Comparison of ENCODE assay signal across 28 cellular contexts in the genomic region with DNA sequence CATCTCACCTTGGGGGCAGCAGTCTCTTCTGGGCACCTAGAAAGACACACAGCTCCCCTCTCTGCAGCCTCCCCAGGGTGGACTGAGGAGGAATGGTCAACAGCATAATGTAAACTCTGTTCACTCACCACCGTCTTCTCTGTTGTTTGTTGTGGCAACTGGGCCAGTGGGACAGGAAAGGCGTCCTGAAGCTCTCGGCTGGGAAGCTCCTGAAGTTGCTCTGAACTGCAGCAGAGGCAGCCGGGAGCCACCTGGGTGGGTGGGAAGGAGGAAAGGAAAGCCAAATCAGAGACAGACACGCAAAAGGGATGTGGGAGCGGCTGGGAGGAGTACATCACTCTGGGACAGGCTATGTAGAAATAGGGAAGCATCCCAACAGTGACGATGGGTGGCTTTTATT. TPM values are rescaled to one million over a fixed set of nuclear protein-coding genes. Genes with fewer than 3 reads are reported as not detected.
DNase-seq lines count a peak whose midpoint lies in the region; ATAC-seq, FAIRE-seq and TF ChIP-seq lines count a peak whose summit lies in the region.
"Had no signal": no experiment of that assay in that cellular context is flagged by ENCODE, and none has a peak within 500 bp of the region (broad histone marks: within the 10 kb centered on the region; RNA-seq: fewer than 3 reads in every experiment).

No MANE protein-coding gene starts in this region.

- H4K20me1 ChIP-seq in HepG2 (ENCODE audit: insufficient read depth, low read length): no peaks in the 10 kb centered on the region

- H3K27me3 ChIP-seq in HepG2 (ENCODE audit: control insufficient read depth in 1 of 2, insufficient read depth in 2 of 2, low read length in 2 of 2) (no peaks in the 10 kb centered on the region; a peak in 1 of 5 replicates), right lobe of liver (no peaks in the 10 kb centered on the region), ascending aorta (no peaks in the 10 kb centered on the region), esophagus muscularis mucosa (no peaks in the 10 kb centered on the region)
- H3K27me3 ChIP-seq: BE2C, Peyer's patch had no signal

- TF ChIP-seq EP300 in HepG2 (IDR thresholded peaks at IDR 0.05; ENCODE audit: low read depth in 2 of 2, low read length in 2 of 2): no peak
- TF ChIP-seq EP300 in HepG2 (CRISPR knock-in tag; IDR thresholded peaks at IDR 0.05; ENCODE audit: borderline replicate concordance): no peak
- TF ChIP-seq EP300 in esophagus muscularis mucosa (IDR thresholded peaks at IDR 0.05): no peak

- BruUV-seq in HepG2 (replicated peaks; lab: Mats Ljungman, UMichigan): no TSS peak

- no peak for TF ChIP-seq POLR2A in HepG2 (IDR thresholded peaks at IDR 0.05; ENCODE audit: insufficient read depth in 1 of 2, low read depth in 2 of 2, low read length in 2 of 2)
- TF ChIP-seq POLR2A in right lobe of liver (IDR thresholded peaks at IDR 0.05): no peak
- TF ChIP-seq POLR2A in esophagus muscularis mucosa (IDR thresholded peaks at IDR 0.05; ENCODE audit: low read depth): no peak

- no peaks in the 10 kb centered on the region for H3K79me2 ChIP-seq in HepG2 (ENCODE audit: insufficient read depth, low read length)

- CTCF ChIA-PET in HepG2 (lab: Yijun Ruan, JAX; ENCODE audit: low intra/inter-chr PET ratio, low total read pairs): no interaction called here

- H3K27ac ChIP-seq in HepG2 (ENCODE audit: extremely low read length, insufficient read depth, low read length) (no peak overlapping the region), right lobe of liver (no peak overlapping the region), ascending aorta (peak overlapping the region; percentile 34), esophagus muscularis mucosa (replicated peaks in 1 of 4) (peak overlapping the region in 3 of 4 donors; percentile 22 to 60 (median 41))
- H3K27ac ChIP-seq: Peyer's patch had no signal

- POLR2A ChIA-PET in HepG2 (lab: Yijun Ruan, JAX): no interaction called here

- H3K36me3 ChIP-seq in HepG2 (replicated peaks in 1 of 2; ENCODE audit: control insufficient read depth in 1 of 2, insufficient read depth in 2 of 2, low read length in 2 of 2) (no peaks in the 10 kb centered on the region), right lobe of liver (no peaks in the 10 kb centered on the region), ascending aorta (peaks cover 16 to 41% of the 10 kb centered on the region in 2 donors), esophagus muscularis mucosa (no peaks in the 10 kb centered on the region)
- H3K36me3 ChIP-seq: BE2C, Peyer's patch had no signal

- TF ChIP-seq CTCF in HepG2 (CRISPR knock-in tag; IDR thresholded peaks at IDR 0.05) (no peak), right lobe of liver (IDR thresholded peaks at IDR 0.05) (no peak), ascending aorta (IDR thresholded peaks at IDR 0.05) (no peak), esophagus muscularis mucosa (IDR thresholded peaks at IDR 0.05) (no peak)

- intact Hi-C loops in HepG2 (cut with micrococcal nuclease; ENCODE audit: unreplicated experiment) (no loop called here), right lobe of liver (cut with DNase I) (no loop called here), ascending aorta (cut with DNase I) (no loop called here), esophagus muscularis mucosa (cut with DNase I) (no loop called here)

- H2AFZ ChIP-seq in HepG2 (ENCODE audit: low read length): no peak overlapping the region

- H3K4me3 ChIP-seq in HepG2 (replicated peaks in 1 of 3; ENCODE audit: insufficient read depth in 1 of 3, low read depth in 2 of 3, low read length in 3 of 3): no peak overlapping the region
- no peak overlapping the region for H3K4me3 ChIP-seq in right lobe of liver
- no peak overlapping the region for H3K4me3 ChIP-seq in ascending aorta
- H3K4me3 ChIP-seq in esophagus muscularis mucosa: no peak overlapping the region
- H3K4me3 ChIP-seq: Peyer's patch had no signal

- TF ChIP-seq RAD21 in HepG2 (CRISPR knock-in tag; IDR thresholded peaks at IDR 0.05): no peak

- in situ Hi-C loops in HepG2 (cut with HindIII; ENCODE audit: extremely low pct_ligation_motif_present, low pct_unique_long_range_greater_than_20kb): no loop called here

- H3K4me1 ChIP-seq in HepG2 (ENCODE audit: insufficient read depth, low read length) (no peaks in the 10 kb centered on the region), right lobe of liver (no peaks in the 10 kb centered on the region), ascending aorta (no peaks in the 10 kb centered on the region), esophagus muscularis mucosa (peaks cover 0 to 16% (median 12%) of the 10 kb centered on the region in 4 donors)
- H3K4me1 ChIP-seq: BE2C, Peyer's patch had no signal

- peaks cover 19% of the 10 kb centered on the region for H3K9me3 ChIP-seq in HepG2 (ENCODE audit: low read length)
- H3K9me3 ChIP-seq in right lobe of liver: peaks cover 0 to 7% (median 0%) of the 10 kb centered on the region in 4 donors
- peaks cover 0 to 26% of the 10 kb centered on the region in 2 donors for H3K9me3 ChIP-seq in ascending aorta
- H3K9me3 ChIP-seq in esophagus muscularis mucosa: peaks cover 0 to 21% (median 14%) of the 10 kb centered on the region in 4 donors
- H3K9me3 ChIP-seq: BE2C had no signal

- WGBS in HepG2 (ENCODE audit: low lambda C conversion rate): 46% methylated on average over 7 of the region's 7 CpGs
- WGBS in right lobe of liver (ENCODE audit: insufficient coverage, low coverage, low lambda C conversion rate, missing lambda C conversion rate): 79% methylated on average over 5 of the region's 7 CpGs
- 44% methylated on average over 5 of the region's 7 CpGs for WGBS in esophagus muscularis mucosa

- DNase-seq in HepG2 (ENCODE audit: low spot score) (no peak), right lobe of liver (no peak), ascending aorta (ENCODE audit: low spot score in 2 of 2) (no peak), esophagus muscularis mucosa (ENCODE audit: extremely low spot score) (no peak), nucleus accumbens (lab: John Stamatoyannopoulos, UW) (no peak)
- DNase-seq: 8988T; ACHN; BE2C; CD8-positive, alpha-beta memory T cell; DMS 273 treated with DMSO at 0.1 percent for 48 hours; DMS79; GF-D8; KG1; NCI-H1048; NCI-H1417; NCI-H1694; NCI-H2029 treated with DMSO at 0.1 percent for 48 hours; NCI-H2227 treated with DMSO at 0.1 percent for 48 hours; NCI-H526 treated with DMSO at 0.1 percent for 48 hours; Peyer's patch; SK-N-SH had no signal

- peak; percentile 43 for ATAC-seq in HepG2
- no peak for ATAC-seq in right lobe of liver
- ATAC-seq in HG02981 (IDR thresholded peaks at IDR 0.05; ENCODE audit: unreplicated experiment): no peak
- ATAC-seq in HG03039 (IDR thresholded peaks at IDR 0.05; ENCODE audit: unreplicated experiment): no peak
- ATAC-seq in GM18907 (IDR thresholded peaks at IDR 0.05; ENCODE audit: unreplicated experiment): no peak

- no peak overlapping the region for H3K4me2 ChIP-seq in HepG2 (ENCODE audit: low read depth, low read length)
- H3K4me2 ChIP-seq: SK-N-SH had no signal

- FAIRE-seq in HepG2 (lab: Jason Lieb, UNC): no peak
- FAIRE-seq: GM12891, H54, HTR-8/SVneo had no signal

- no peak overlapping the region for H3K9ac ChIP-seq in HepG2 (ENCODE audit: insufficient read depth, low read depth, low read length)
- H3K9ac ChIP-seq: SK-N-SH had no signal

TF ChIP-seq in HepG2, 621 proteins besides CTCF, POLR2A, EP300 and RAD21:
- TF ChIP-seq RBM22 (optimal IDR thresholded peaks at IDR 0.05; ENCODE audit: low read length) (no peak), ZNF333 (CRISPR knock-in tag; IDR thresholded peaks at IDR 0.05; ENCODE audit: borderline replicate concordance) (no peak)

RNA-seq across cellular contexts. Expression of gene MYLK, which starts 52.7 kb away (rescaled TPM):
- total RNA-seq in HepG2 (2016; rRNA removed; fragmentation: Illumina TruSeq; extraction: Trizol): 22.1 and 34.9 TPM in 2 replicates
- 2.0 and 2.1 TPM in 2 replicates for total RNA-seq in HepG2 (2016; cell fraction: cytosol; rRNA removed; fragmentation: Illumina TruSeq; extraction: Trizol; ENCODE audit: low read depth)
- 21.3 and 34.0 TPM in 2 replicates for total RNA-seq in HepG2 (2016; cell fraction: insoluble cytoplasmic fraction; rRNA removed; fragmentation: Illumina TruSeq; extraction: Trizol)
- 7.4 and 7.6 TPM in 2 replicates for total RNA-seq in HepG2 (2016; cell fraction: membrane; rRNA removed; fragmentation: Illumina TruSeq; extraction: Trizol)
- total RNA-seq in HepG2 (2016; cell fraction: nucleus; rRNA removed; fragmentation: Illumina TruSeq; extraction: Trizol): 49.0 and 59.0 TPM in 2 replicates
- polyA plus RNA-seq in HepG2 (2011; rRNA removed): 6.6 and 10.6 TPM in 2 replicates
- 3.9 and 5.9 TPM in 2 replicates for polyA plus RNA-seq in HepG2 (2011; cell fraction: cytosol; rRNA removed)
- polyA plus RNA-seq in HepG2 (2011; cell fraction: nucleus; rRNA removed): 43.3 and 62.6 TPM in 2 replicates
- polyA plus RNA-seq in HepG2 (2012): 5.0 and 10.2 TPM in 2 replicates
- polyA plus RNA-seq in HepG2 (2016; cell fraction: cytosol; fragmentation: Illumina TruSeq; extraction: Trizol; ENCODE audit: low read depth): 0.33 and 0.51 TPM in 2 replicates
- 12.9 and 13.4 TPM in 2 replicates for polyA plus RNA-seq in HepG2 (2016; cell fraction: insoluble cytoplasmic fraction; fragmentation: Illumina TruSeq; extraction: Trizol; ENCODE audit: low read depth)
- 1.8 and 2.0 TPM in 2 replicates for polyA plus RNA-seq in HepG2 (2016; cell fraction: membrane; fragmentation: Illumina TruSeq; extraction: Trizol; ENCODE audit: low read depth)
- 30.9 and 33.2 TPM in 2 replicates for polyA plus RNA-seq in HepG2 (2016; cell fraction: nucleus; fragmentation: Illumina TruSeq; extraction: Trizol; ENCODE audit: insufficient read depth, low read depth)
- 0.07 and 52.0 TPM in 2 replicates for polyA minus RNA-seq in HepG2 (2011; rRNA and poly(A)+ RNA removed; ENCODE audit: low replicate concordance)
- 11.6 and 12.7 TPM in 2 replicates for polyA minus RNA-seq in HepG2 (2011; cell fraction: cytosol; rRNA and poly(A)+ RNA removed)
- polyA minus RNA-seq in HepG2 (2011; cell fraction: nucleus; rRNA and poly(A)+ RNA removed): 90.5 and 92.6 TPM in 2 replicates
- 100 to 1,000 TPM in 3 of 6 experiments, 10 to 100 TPM in 3; 61.1 to 146 (median 97.8) TPM for total RNA-seq in right lobe of liver
- 196 TPM for total RNA-seq in ascending aorta
- total RNA-seq in esophagus muscularis mucosa: 1,000 to 10,000 TPM; 1,983 to 3,208 (median 2,554) TPM
- total RNA-seq: NCI-H460 had no signal

Comparison
In these comparisons a context has a peak if more than half of its experiments do, and no peak if none do; other contexts are left out.
1. H3K27ac ChIP-seq: peak in ascending aorta (2 of 2) and esophagus muscularis mucosa (3 of 4); none in HepG2 (single experiment) and right lobe of liver (0 of 3).
2. RNA of gene MYLK, which starts 52.7 kb away (total RNA-seq): 1,983 to 3,208 TPM in esophagus muscularis mucosa; 196 TPM in ascending aorta (single experiment), 61.1 to 146 TPM in right lobe of liver and 2.0 to 59.0 TPM in HepG2; every median in the first group is over 10 times any median in the second.